Comparison of ENCODE assay signal across 22 cellular contexts in the genomic region with DNA sequence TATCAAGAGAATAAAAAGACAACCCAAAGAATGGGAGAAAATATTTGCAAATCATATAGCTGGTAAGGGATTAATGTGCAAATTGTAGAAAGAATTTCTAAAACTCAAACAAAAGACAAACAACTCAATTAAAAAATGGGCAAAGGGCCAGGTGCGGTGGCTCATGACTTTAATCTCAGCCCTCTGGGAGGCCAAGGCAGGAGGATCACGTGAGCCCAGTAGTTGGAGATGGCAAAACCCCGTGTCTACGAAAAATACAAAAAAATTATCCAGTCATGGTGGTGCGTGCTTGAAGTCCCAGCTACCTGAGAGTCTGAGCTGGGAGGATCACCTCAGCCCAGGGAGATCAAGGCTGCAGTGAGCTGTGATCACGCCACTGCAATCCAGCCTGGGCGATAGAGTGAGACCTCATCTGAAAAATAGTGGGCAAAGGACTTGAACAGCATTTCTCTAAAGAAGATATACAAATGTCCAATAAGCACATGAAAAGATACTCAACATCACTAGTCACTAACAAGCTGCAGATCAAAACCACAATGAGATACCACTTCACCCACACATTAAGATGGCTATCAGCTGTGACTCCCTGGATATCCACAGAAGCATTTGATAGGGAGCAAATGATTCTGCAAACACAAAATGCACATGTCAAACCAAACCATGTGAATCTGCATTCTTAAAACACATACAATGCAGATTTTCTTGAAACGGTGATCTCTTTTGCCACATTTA.
"Had no signal": no experiment of that assay in that cellular context is flagged by ENCODE, and none has a peak within 500 bp of the region (broad histone marks: within the 10 kb centered on the region; RNA-seq: fewer than 3 reads in every experiment).

No MANE protein-coding gene starts in this region.

- H3K4me1 Mint-ChIP-seq: activated naive CD8-positive, alpha-beta T cell treated with anti-CD3 and anti-CD28 coated beads for 36 hours; naive thymus-derived CD8-positive, alpha-beta T cell had no signal

- H3K27ac Mint-ChIP-seq: activated naive CD8-positive, alpha-beta T cell treated with anti-CD3 and anti-CD28 coated beads for 36 hours; stimulated activated naive CD8-positive, alpha-beta T cell treated with anti-CD3 and anti-CD28 coated beads, Interleukin-15, Interleukin-2, amounts not matched to agents 100 ng/mL and 50 ng/mL, for 24 hours had no signal

- H3K27me3 ChIP-seq: pancreas, tibial artery had no signal

- H3K4me1 ChIP-seq: lower lobe of right lung, pancreas, psoas muscle, tibial artery had no signal

- H3K4me3 ChIP-seq: coronary artery, lower lobe of right lung, pancreas, psoas muscle, tibial artery had no signal

- H3K9me3 ChIP-seq: lower lobe of right lung, pancreas, psoas muscle, tibial artery had no signal

- H3K36me3 Mint-ChIP-seq: activated naive CD8-positive, alpha-beta T cell treated with anti-CD3 and anti-CD28 coated beads for 36 hours; naive thymus-derived CD8-positive, alpha-beta T cell had no signal

- H3K9me3 Mint-ChIP-seq: activated naive CD8-positive, alpha-beta T cell treated with anti-CD3 and anti-CD28 coated beads for 36 hours; activated T-cell treated with anti-CD3 and anti-CD28 coated beads, Interleukin-2, amount 50 U/mL, for 4 hours; naive thymus-derived CD8-positive, alpha-beta T cell; stimulated activated naive CD8-positive, alpha-beta T cell treated with anti-CD3 and anti-CD28 coated beads, Interleukin-15, Interleukin-2, amounts not matched to agents 100 ng/mL and 50 ng/mL, for 24 hours had no signal

- H3K36me3 ChIP-seq: lower lobe of right lung, pancreas, tibial artery, WERI-Rb-1 had no signal

- ATAC-seq: activated T-cell treated with anti-CD3 and anti-CD28 coated beads, Interleukin-2, amount 50 U/mL, for 4 hours; left lobe of liver; lower lobe of right lung; naive thymus-derived CD8-positive, alpha-beta T cell; pancreas; psoas muscle; right cardiac atrium had no signal

- H3K27ac ChIP-seq: coronary artery, lower lobe of right lung, pancreas, psoas muscle, tibial artery, WERI-Rb-1 had no signal

- DNase-seq: activated CD4-positive, CD25-positive, alpha-beta regulatory T cell treated with anti-CD3 and anti-CD28 coated beads, Interleukin-2, amount 50 U/mL, for 72 hours; activated CD8-positive, alpha-beta memory T cell treated with anti-CD3 and anti-CD28 coated beads, Interleukin-2, amount 50 U/mL, for 48 hours; activated naive CD4-positive, alpha-beta T cell treated with Interleukin-2 at 50 U/mL for 16 hours; activated naive CD8-positive, alpha-beta T cell treated with anti-CD3 and anti-CD28 coated beads for 36 hours; activated T-cell treated with anti-CD3 and anti-CD28 coated beads, Interleukin-2, amount 50 U/mL, for 4 hours; amniotic stem cell; cerebellar nuclear complex; lower lobe of right lung; mesendoderm; naive thymus-derived CD8-positive, alpha-beta T cell; pancreas; psoas muscle; right cardiac atrium; stimulated activated CD4-positive, alpha-beta T cell treated with anti-CD3 and anti-CD28 coated beads, Interleukin-12 subunit alpha, Interleukin-12 subunit beta, amount 100 ng/mL, for 4 hours; stimulated activated CD4-positive, alpha-beta T cell treated with anti-CD3 and anti-CD28 coated beads, Interleukin-4, amount 100 ng/mL, for 4 hours; substantia nigra; T-helper 1 cell; tibial artery; WERI-Rb-1 had no signal

- H3K27me3 Mint-ChIP-seq: activated naive CD8-positive, alpha-beta T cell treated with anti-CD3 and anti-CD28 coated beads for 36 hours had no signal

- H3K4me3 Mint-ChIP-seq: activated naive CD8-positive, alpha-beta T cell treated with anti-CD3 and anti-CD28 coated beads for 36 hours; activated T-cell treated with anti-CD3 and anti-CD28 coated beads, Interleukin-2, amount 50 U/mL, for 4 hours; naive thymus-derived CD8-positive, alpha-beta T cell; stimulated activated naive CD8-positive, alpha-beta T cell treated with anti-CD3 and anti-CD28 coated beads, Interleukin-15, Interleukin-2, amounts not matched to agents 100 ng/mL and 50 ng/mL, for 24 hours had no signal
